Comparison of ENCODE assay signal across 9 cellular contexts in the genomic region with DNA sequence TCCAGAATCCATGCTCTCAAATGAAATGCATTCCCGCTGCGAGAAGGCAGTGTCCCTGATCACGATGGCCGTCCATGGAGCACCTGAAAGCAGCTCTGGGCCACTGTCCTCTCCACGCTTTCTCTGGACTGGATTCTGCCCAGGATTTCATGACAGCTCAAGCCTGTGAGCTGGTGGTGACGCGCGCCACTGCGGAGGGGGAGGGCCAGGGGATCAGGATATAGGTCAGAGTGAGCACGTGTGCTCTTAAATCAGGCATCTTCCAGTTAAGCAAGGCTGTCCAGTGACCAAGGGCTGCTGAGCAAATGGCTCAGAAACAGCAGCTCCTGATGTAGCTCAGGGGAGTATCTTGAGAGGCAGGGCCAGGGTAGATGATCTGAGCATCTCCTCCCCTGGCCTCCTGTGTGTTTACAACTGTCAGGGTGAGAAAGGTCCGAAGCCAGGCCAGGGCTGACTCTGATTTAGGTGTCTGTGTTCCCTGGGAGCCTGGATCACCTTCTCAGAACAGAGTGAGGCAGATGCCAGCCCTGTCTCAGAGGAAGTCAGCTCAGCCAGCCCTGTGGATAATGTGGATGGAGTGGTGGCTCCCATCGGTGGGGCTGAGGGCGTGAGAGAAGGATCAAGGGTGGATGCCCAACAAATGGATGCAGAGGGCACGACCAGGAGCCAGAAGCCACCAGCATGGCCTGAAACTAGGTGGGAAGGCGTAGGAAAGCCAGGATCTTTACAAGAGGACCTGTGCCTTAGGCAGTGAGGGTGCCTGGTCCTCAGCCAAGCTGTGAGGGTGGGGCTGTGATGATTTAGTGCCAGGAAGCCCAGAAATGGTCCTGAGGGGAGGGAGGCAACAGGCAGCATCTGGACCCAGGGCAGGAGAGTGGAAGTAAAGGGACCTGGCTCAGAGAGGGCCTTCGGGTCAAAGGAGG. TPM values are rescaled to one million over a fixed set of nuclear protein-coding genes. Genes with fewer than 3 reads are reported as not detected.
DNase-seq lines count a peak whose midpoint lies in the region; ATAC-seq and TF ChIP-seq lines count a peak whose summit lies in the region.
"Had no signal": no experiment of that assay in that cellular context is flagged by ENCODE, and none has a peak within 500 bp of the region (broad histone marks: within the 10 kb centered on the region; RNA-seq: fewer than 3 reads in every experiment).

No MANE protein-coding gene starts in this region.

- H3K4me1 Mint-ChIP-seq in stimulated activated naive CD8-positive, alpha-beta T cell treated with anti-CD3 and anti-CD28 coated beads, Interleukin-15, Interleukin-2, amounts not matched to agents 100 ng/mL and 50 ng/mL, for 24 hours (ENCODE audit: low read depth), result peaks cover 36% of the 10 kb centered on the region
- peaks cover 34 to 56% (median 50%) of the 10 kb centered on the region in 7 donors for H3K4me1 Mint-ChIP-seq in naive thymus-derived CD4-positive, alpha-beta T cell

- peak overlapping the region in 39 of 59 donors; percentile 2 to 78 (median 39) for H3K27ac ChIP-seq in dorsolateral prefrontal cortex
- no peak overlapping the region for H3K27ac ChIP-seq in naive thymus-derived CD4-positive, alpha-beta T cell (ENCODE audit: low read depth, low read length)

- no peaks in the 10 kb centered on the region for H3K27me3 ChIP-seq in dorsolateral prefrontal cortex
- H3K27me3 ChIP-seq in naive thymus-derived CD4-positive, alpha-beta T cell (ENCODE audit: control insufficient read depth in 2 of 2, insufficient read depth in 2 of 2, low read length in 2 of 2), result no peaks in the 10 kb centered on the region

- ATAC-seq in stimulated activated naive CD8-positive, alpha-beta T cell treated with anti-CD3 and anti-CD28 coated beads, Interleukin-15, Interleukin-2, amounts not matched to agents 100 U/mL and 50 U/mL, for 24 hours, result no peak
- peak; percentile 10 for ATAC-seq in naive thymus-derived CD4-positive, alpha-beta T cell

- no peaks in the 10 kb centered on the region for H3K9me3 Mint-ChIP-seq in stimulated activated naive CD8-positive, alpha-beta T cell treated with anti-CD3 and anti-CD28 coated beads, Interleukin-15, Interleukin-2, amounts not matched to agents 100 ng/mL and 50 ng/mL, for 24 hours
- H3K9me3 Mint-ChIP-seq in naive thymus-derived CD4-positive, alpha-beta T cell, result peaks cover 0 to 3% (median 0%) of the 10 kb centered on the region in 11 donors

- H3K9me3 ChIP-seq in naive thymus-derived CD4-positive, alpha-beta T cell (ENCODE audit: control insufficient read depth in 2 of 3, low read length in 3 of 3), result no peaks in the 10 kb centered on the region

- H3K27ac Mint-ChIP-seq in stimulated activated naive CD8-positive, alpha-beta T cell treated with anti-CD3 and anti-CD28 coated beads, Interleukin-15, Interleukin-2, amounts not matched to agents 100 ng/mL and 50 ng/mL, for 24 hours, result peak overlapping the region; percentile 65
- peak overlapping the region in 8 of 9 donors; percentile 12 to 89 (median 66) for H3K27ac Mint-ChIP-seq in naive thymus-derived CD4-positive, alpha-beta T cell

- POLR2A ChIA-PET in naive thymus-derived CD4-positive, alpha-beta T cell (lab: Charles Lee), result no interaction called here

- CTCF ChIA-PET in naive thymus-derived CD4-positive, alpha-beta T cell (lab: Charles Lee), result interaction anchor here (0.7 kb wide), 1 partner anchor 34 kb away, joined by 3 read pairs; no protein-coding TSS in a partner anchor

- H3K4me1 ChIP-seq in naive thymus-derived CD4-positive, alpha-beta T cell (ENCODE audit: control insufficient read depth in 2 of 2, insufficient read depth in 2 of 2, low read length in 2 of 2), result no peaks in the 10 kb centered on the region

- intact Hi-C loops in dorsolateral prefrontal cortex (cut with DNase I), result no loop called here
- intact Hi-C loops in naive thymus-derived CD4-positive, alpha-beta T cell (cut with micrococcal nuclease), result no loop called here

- peak overlapping the region in 1 of 59 donors; percentile 47 for H3K4me3 ChIP-seq in dorsolateral prefrontal cortex
- no peak overlapping the region for H3K4me3 ChIP-seq in naive thymus-derived CD4-positive, alpha-beta T cell (ENCODE audit: low read length)

- no peak for TF ChIP-seq CTCF in dorsolateral prefrontal cortex (IDR thresholded peaks at IDR 0.05 in 54 of 56, conservative IDR thresholded peaks at IDR 0.05 in 2 of 56; ENCODE audit: low read depth in 1 of 56, partially characterized antibody in 56 of 56)
- TF ChIP-seq CTCF in GM10266 (IDR thresholded peaks at IDR 0.05; ENCODE audit: control insufficient read depth, insufficient read depth, low read depth, missing control alignments), result no peak

- no peak overlapping the region for H3K4me3 Mint-ChIP-seq in stimulated activated naive CD8-positive, alpha-beta T cell treated with anti-CD3 and anti-CD28 coated beads, Interleukin-15, Interleukin-2, amounts not matched to agents 100 ng/mL and 50 ng/mL, for 24 hours
- H3K4me3 Mint-ChIP-seq in naive thymus-derived CD4-positive, alpha-beta T cell, result peak overlapping the region in 3 of 10 donors; percentile 18 to 24 (median 21)

- no peak for DNase-seq in stimulated activated naive CD8-positive, alpha-beta T cell treated with anti-CD3 and anti-CD28 coated beads, Interleukin-15, Interleukin-2, amounts not matched to agents 100 U/mL and 50 U/mL, for 24 hours
- peak in 2 of 10 donors; percentile 38 to 69 for DNase-seq in dorsolateral prefrontal cortex
- no peak for DNase-seq in naive thymus-derived CD4-positive, alpha-beta T cell
- no peak for DNase-seq in T1000 (lab: John Stamatoyannopoulos, UW)
- DNase-seq in GM10266 (ENCODE audit: extremely low spot score), result no peak
- DNase-seq in NCI-H1436 (lab: John Stamatoyannopoulos, UW), result no peak
- DNase-seq in GF-D8 (lab: John Stamatoyannopoulos, UW), result no peak
- DNase-seq: stimulated activated CD4-positive, alpha-beta T cell treated with anti-CD3 and anti-CD28 coated beads, Interleukin-4, amount 100 ng/mL, for 1 hour had no signal

- no peaks in the 10 kb centered on the region for H3K27me3 Mint-ChIP-seq in stimulated activated naive CD8-positive, alpha-beta T cell treated with anti-CD3 and anti-CD28 coated beads, Interleukin-15, Interleukin-2, amounts not matched to agents 100 ng/mL and 50 ng/mL, for 24 hours
- no peaks in the 10 kb centered on the region for H3K27me3 Mint-ChIP-seq in naive thymus-derived CD4-positive, alpha-beta T cell

- H3K36me3 ChIP-seq in naive thymus-derived CD4-positive, alpha-beta T cell (ENCODE audit: control insufficient read depth in 2 of 3, insufficient read depth in 3 of 3, low read length in 3 of 3), result peaks cover 16 to 52% (median 18%) of the 10 kb centered on the region in 3 experiments

- H3K36me3 Mint-ChIP-seq in stimulated activated naive CD8-positive, alpha-beta T cell treated with anti-CD3 and anti-CD28 coated beads, Interleukin-15, Interleukin-2, amounts not matched to agents 100 ng/mL and 50 ng/mL, for 24 hours (ENCODE audit: low read depth), result peaks cover 57% of the 10 kb centered on the region
- H3K36me3 Mint-ChIP-seq in naive thymus-derived CD4-positive, alpha-beta T cell, result peaks cover 12 to 59% (median 41%) of the 10 kb centered on the region in 5 donors

RNA-seq across cellular contexts. Expression of gene ELK3, which starts 55.3 kb away (rescaled TPM):
- 10 to 100 TPM in 6 of 120 experiments, 1 to 10 TPM in 114; 1.8 to 15.7 (median 5.8) TPM for total RNA-seq in dorsolateral prefrontal cortex
- total RNA-seq in naive thymus-derived CD4-positive, alpha-beta T cell, result 10 to 100 TPM; 24.9 to 52.3 (median 34.7) TPM
- polyA plus RNA-seq in naive thymus-derived CD4-positive, alpha-beta T cell, result 10 to 100 TPM; 16.8 to 22.1 TPM
